ENCODE assay signal across 8 cellular contexts in genomic region chr3:152071924-152072323, GRCh38.
DNase-seq lines count a peak whose midpoint lies in the region; ATAC-seq, FAIRE-seq and TF ChIP-seq lines count a peak whose summit lies in the region.

No MANE protein-coding gene starts in this region.

- no peaks in the 10 kb centered on the region for H3K4me1 ChIP-seq in lower lobe of right lung

- H3K4me3 ChIP-seq in AG10803 (ENCODE audit: low read length) (no peak overlapping the region), GM12875 (ENCODE audit: low read depth, low read length) (no peak overlapping the region), bronchial epithelial cell (ENCODE audit: low read depth, low read length) (no peak overlapping the region), lower lobe of right lung (no peak overlapping the region)

- H3K9me3 ChIP-seq in lower lobe of right lung, result peaks cover 5% of the 10 kb centered on the region

- H3K36me3 ChIP-seq in bronchial epithelial cell (ENCODE audit: control insufficient read depth, insufficient read depth, low read length), result no peaks in the 10 kb centered on the region
- H3K36me3 ChIP-seq in lower lobe of right lung, result no peaks in the 10 kb centered on the region

- peak; percentile 66 to 80 for ATAC-seq in lower lobe of right lung
- ATAC-seq in HG03045 (IDR thresholded peaks at IDR 0.05; ENCODE audit: unreplicated experiment), result no peak
- ATAC-seq in GM21515 (IDR thresholded peaks at IDR 0.05; ENCODE audit: unreplicated experiment), result no peak

- H3K27ac ChIP-seq in lower lobe of right lung, result no peak overlapping the region

- DNase-seq in AG10803 (ENCODE audit: low read depth) (peak; percentile 68), NCI-H226 (peak; percentile 18), bronchial epithelial cell (ENCODE audit: low read depth) (peak; percentile 55), lower lobe of right lung (no peak), posterior vena cava (ENCODE audit: low spot score) (no peak)

- H3K27me3 ChIP-seq in bronchial epithelial cell (ENCODE audit: control insufficient read depth, insufficient read depth, low read length) (no peaks in the 10 kb centered on the region), lower lobe of right lung (ENCODE audit: low read depth) (no peaks in the 10 kb centered on the region)

- TF ChIP-seq CTCF in AG10803 (conservative IDR thresholded peaks at IDR 0.05; ENCODE audit: low read length), result peak; percentile 69
- peak; percentile 34; the same call in 1 of the 2 replicates for TF ChIP-seq CTCF in GM12875 (IDR thresholded peaks at IDR 0.05; ENCODE audit: borderline replicate concordance, insufficient read depth, low read depth, low read length)
- peak; percentile 59 for TF ChIP-seq CTCF in bronchial epithelial cell (IDR thresholded peaks at IDR 0.05; ENCODE audit: insufficient read depth, low read length, severe bottlenecking)
- peak; percentile 51 for TF ChIP-seq CTCF in lower lobe of right lung (IDR thresholded peaks at IDR 0.05)

- FAIRE-seq in bronchial epithelial cell (lab: Jason Lieb, UNC), result no peak

- intact Hi-C loops in lower lobe of right lung (cut with DNase I) (no loop called here), posterior vena cava (cut with DNase I) (loop anchor here in 1 of 2 donors (10.0 kb wide), 2 partner anchors 193 to 1997 kb away; partner anchors contain the start of gene MBNL1)

Comparison
In these comparisons a context has a peak if more than half of its experiments do, and no peak if none do; other contexts are left out.
1. DNase-seq: peak in AG10803 (single experiment), NCI-H226 (single experiment) and bronchial epithelial cell (single experiment); none in lower lobe of right lung (single experiment) and posterior vena cava (single experiment).
2. ATAC-seq: peak in lower lobe of right lung (2 of 2); none in HG03045 (single experiment) and GM21515 (single experiment).
3. Peak in every context shown above with its lines, with median percentiles within 50 percentile points of each other: CTCF ChIP-seq.